1 cellular context compared by ENCODE assay signal in the genomic region with DNA sequence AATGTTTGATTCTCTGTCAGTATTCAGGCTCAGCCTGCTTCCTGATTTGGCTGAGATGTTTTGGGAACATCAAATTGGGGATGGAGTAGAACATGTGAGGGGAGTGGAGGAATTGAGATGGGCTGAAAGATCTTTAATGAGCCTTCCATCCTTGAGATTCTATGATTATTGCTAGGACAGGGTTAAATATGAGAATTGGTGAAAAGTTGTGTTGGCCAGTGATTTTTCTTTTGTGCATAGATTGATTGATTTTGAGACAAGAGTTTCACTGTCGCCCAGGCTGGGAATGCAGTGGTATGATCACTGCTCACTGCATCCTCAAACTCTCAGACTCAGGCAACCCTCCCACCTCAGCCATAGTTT.
TF ChIP-seq lines count a peak whose summit lies in the region.

No MANE protein-coding gene starts in this region.

TF ChIP-seq in HCT116, 20 proteins besides CTCF, POLR2A, EP300 and RAD21 (continued from another document):
- TF ChIP-seq JUND (IDR thresholded peaks at IDR 0.05): no peak
- TF ChIP-seq ZNF274 (IDR thresholded peaks at IDR 0.05; ENCODE audit: low read depth, low read length): no peak
- no peak for TF ChIP-seq ELF1 (IDR thresholded peaks at IDR 0.05; ENCODE audit: borderline replicate concordance, low read depth)
- TF ChIP-seq YY1 (IDR thresholded peaks at IDR 0.05; ENCODE audit: extremely low read depth, insufficient replicate concordance, low read depth, low read length): no peak
